In the genomic region with DNA sequence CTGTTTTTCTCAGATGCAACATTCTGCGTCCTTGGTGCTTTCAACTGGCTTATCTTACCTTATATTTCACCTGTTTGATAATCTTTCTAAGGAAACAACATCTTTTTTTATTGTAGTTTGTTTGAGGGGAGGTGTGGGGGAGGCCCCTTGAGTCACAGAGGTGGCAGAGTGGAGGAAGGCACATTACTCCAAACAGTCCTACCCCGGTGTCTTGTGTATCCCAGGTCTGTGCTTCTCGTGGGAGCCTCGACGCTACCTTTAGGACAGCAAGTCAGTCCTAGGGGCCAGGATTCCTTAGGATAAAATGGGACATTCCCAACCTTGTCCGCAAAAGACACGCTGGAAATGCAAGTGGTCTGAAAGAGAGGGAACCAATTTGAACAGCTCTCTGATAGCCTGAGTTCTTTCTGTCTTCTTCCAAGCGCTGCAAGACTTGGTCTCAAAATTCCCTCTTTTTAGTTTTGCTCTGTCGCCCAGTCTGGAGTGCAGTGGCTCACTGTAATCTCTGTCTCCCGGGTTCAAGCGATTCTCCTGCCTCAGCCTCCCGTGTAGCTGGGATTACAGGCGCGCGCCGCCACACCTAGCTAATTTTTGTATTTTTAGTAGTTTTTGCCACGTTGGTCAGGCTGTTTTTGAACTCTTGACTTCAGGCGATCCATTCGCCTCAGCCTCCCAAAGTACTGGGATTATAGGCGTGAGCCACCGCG, we compare ENCODE assay signal across 18 cellular contexts. TPM values are rescaled to one million over a fixed set of nuclear protein-coding genes. Genes with fewer than 3 reads are reported as not detected.
A peak's percentile ranks its signal among the peaks of the same experiment; 100 is the strongest.
DNase-seq lines count a peak whose midpoint lies in the region; ATAC-seq and TF ChIP-seq lines count a peak whose summit lies in the region.
"Had no signal": no experiment of that assay in that cellular context is flagged by ENCODE, and none has a peak within 500 bp of the region (broad histone marks: within the 10 kb centered on the region; RNA-seq: fewer than 3 reads in every experiment).

No MANE protein-coding gene starts in this region.

- H3K9me3 ChIP-seq in cardiac muscle cell (ENCODE audit: low read depth) = no peaks in the 10 kb centered on the region
- H3K9me3 ChIP-seq: A549, suprapubic skin had no signal

- peaks cover 30% of the 10 kb centered on the region for H3K27me3 Mint-ChIP-seq in endothelial cell (ENCODE audit: unreplicated experiment)
- H3K27me3 Mint-ChIP-seq in nephron (ENCODE audit: low read depth) = peaks cover 86% of the 10 kb centered on the region

- H3K4me3 ChIP-seq in cardiac muscle cell (peak overlapping the region; percentile 94), urinary bladder (ENCODE audit: low read depth, low read length) (peak overlapping the region; percentile 79)
- H3K4me3 ChIP-seq: A549 had no signal

- no peak for TF ChIP-seq POLR2A in GM18505 (IDR thresholded peaks at IDR 0.05; ENCODE audit: borderline replicate concordance, extremely low read depth, insufficient read depth, insufficient read length)

- ATAC-seq in Right ventricle myocardium superior (ENCODE audit: poor library complexity) (no peak), GM18505 (IDR thresholded peaks at IDR 0.05; ENCODE audit: unreplicated experiment) (no peak), GM21529 (IDR thresholded peaks at IDR 0.05; ENCODE audit: unreplicated experiment) (no peak)
- ATAC-seq: A549; naive thymus-derived CD4-positive, alpha-beta T cell had no signal

- H3K4me1 ChIP-seq in cardiac muscle cell (ENCODE audit: low read depth) (peaks cover 23% of the 10 kb centered on the region), urinary bladder (ENCODE audit: insufficient read depth) (no peaks in the 10 kb centered on the region)

- H3K4me3 Mint-ChIP-seq in endothelial cell (ENCODE audit: unreplicated experiment) = peak overlapping the region; percentile 89
- H3K4me3 Mint-ChIP-seq in nephron = peak overlapping the region; percentile 84 to 94 (median 91)

- H3K27ac Mint-ChIP-seq in endothelial cell (ENCODE audit: unreplicated experiment) (peak overlapping the region; percentile 72), nephron (peak overlapping the region; percentile 84 to 93 (median 93))
- H3K27ac Mint-ChIP-seq: activated T-helper 2 cell treated with anti-CD3 and anti-CD28 coated beads, Interferon-gamma antibody, Interleukin-2, Interleukin-4, amounts not matched to agents 10 μg/mL and 5 μg/mL and 100 μg/mL, durations not matched to agents 14 hours and 24 hours and 36 hours had no signal

- intact Hi-C loops in Right ventricle myocardium superior (cut with DNase I) = loop anchor here (5.0 kb wide), 1 partner anchor 94 kb away; no protein-coding TSS in a partner anchor

- H3K36me3 ChIP-seq in cardiac muscle cell (peaks cover 37% of the 10 kb centered on the region), urinary bladder (ENCODE audit: insufficient read depth) (no peaks in the 10 kb centered on the region)
- H3K36me3 ChIP-seq: suprapubic skin had no signal

- WGBS in urinary bladder = 25% methylated on average over 22 of the region's 22 CpGs

- H3K9me3 Mint-ChIP-seq in endothelial cell (ENCODE audit: unreplicated experiment) (no peaks in the 10 kb centered on the region), nephron (peaks cover 4% of the 10 kb centered on the region)
- H3K9me3 Mint-ChIP-seq: activated T-helper 2 cell treated with anti-CD3 and anti-CD28 coated beads, Interferon-gamma antibody, Interleukin-2, Interleukin-4, amounts not matched to agents 10 μg/mL and 5 μg/mL and 100 μg/mL, durations not matched to agents 14 hours and 24 hours and 36 hours had no signal

- H3K36me3 Mint-ChIP-seq in endothelial cell (ENCODE audit: low read depth, unreplicated experiment) (peaks cover 49% of the 10 kb centered on the region), nephron (ENCODE audit: low read depth) (peaks cover 45% of the 10 kb centered on the region)

- TF ChIP-seq CTCF in cardiac muscle cell (IDR thresholded peaks at IDR 0.05; ENCODE audit: low read depth, low read length) (no peak), endothelial cell (IDR thresholded peaks at IDR 0.05; ENCODE audit: unreplicated experiment) (no peak), nephron (IDR thresholded peaks at IDR 0.05; ENCODE audit: unreplicated experiment in 3 of 3) (no peak)

- DNase-seq in cardiac muscle cell (ENCODE audit: low read depth in 1 of 2, low spot score in 1 of 2) (no peak), Right ventricle myocardium superior (no peak), endothelial cell (ENCODE audit: low spot score) (no peak), NCI-H446 (lab: John Stamatoyannopoulos, UW) (no peak)
- DNase-seq: activated CD4-positive, alpha-beta T cell treated with anti-CD3 and anti-CD28 coated beads, Interleukin-2, amount 50 U/mL, for 4 hours; foreskin fibroblast; KBM-7; naive thymus-derived CD4-positive, alpha-beta T cell; NCI-H1436 treated with DMSO at 0.1 percent for 48 hours; NCI-H524 had no signal

- H3K4me1 Mint-ChIP-seq in endothelial cell (ENCODE audit: unreplicated experiment) = peaks cover 37% of the 10 kb centered on the region
- H3K4me1 Mint-ChIP-seq in nephron = peaks cover 26% of the 10 kb centered on the region

- H3K27ac ChIP-seq in cardiac muscle cell (peak overlapping the region; percentile 99), urinary bladder (ENCODE audit: low read depth) (no peak overlapping the region)
- H3K27ac ChIP-seq: A549, suprapubic skin had no signal

- no peaks in the 10 kb centered on the region for H3K27me3 ChIP-seq in cardiac muscle cell

RNA-seq across cellular contexts. Expression of gene GATA6, which starts 4.0 kb away (rescaled TPM):
- total RNA-seq in cardiac muscle cell (182 and 187 TPM in 2 replicates), Right ventricle myocardium superior (56.0 TPM), endothelial cell (ENCODE audit: unreplicated experiment) (23.8 TPM), urinary bladder (42.0 TPM)
- polyA plus RNA-seq in cardiac muscle cell (104 and 126 TPM in 2 replicates), urinary bladder (40.1 TPM)
- total RNA-seq: activated T-helper 2 cell treated with anti-CD3 and anti-CD28 coated beads, Interferon-gamma antibody, Interleukin-2, Interleukin-4, amounts not matched to agents 10 μg/mL and 5 μg/mL and 100 μg/mL, durations not matched to agents 14 hours and 24 hours and 36 hours; T-helper 2 cell treated with Interferon-gamma antibody and Interleukin-4, amounts not matched to agents 100 ng/mL and 5 ng/mL, for 36 hours had no signal
- polyA plus RNA-seq: naive thymus-derived CD4-positive, alpha-beta T cell had no signal
